ENCODE assay signal across 1 cellular context in genomic region chr22:19926028-19926427, GRCh38.
TF ChIP-seq lines count a peak whose summit lies in the region.

No MANE protein-coding gene starts in this region.

TF ChIP-seq in K562, 482 proteins besides CTCF, POLR2A, EP300 and RAD21 (continued from another document):
- TF ChIP-seq, protein P1, sequence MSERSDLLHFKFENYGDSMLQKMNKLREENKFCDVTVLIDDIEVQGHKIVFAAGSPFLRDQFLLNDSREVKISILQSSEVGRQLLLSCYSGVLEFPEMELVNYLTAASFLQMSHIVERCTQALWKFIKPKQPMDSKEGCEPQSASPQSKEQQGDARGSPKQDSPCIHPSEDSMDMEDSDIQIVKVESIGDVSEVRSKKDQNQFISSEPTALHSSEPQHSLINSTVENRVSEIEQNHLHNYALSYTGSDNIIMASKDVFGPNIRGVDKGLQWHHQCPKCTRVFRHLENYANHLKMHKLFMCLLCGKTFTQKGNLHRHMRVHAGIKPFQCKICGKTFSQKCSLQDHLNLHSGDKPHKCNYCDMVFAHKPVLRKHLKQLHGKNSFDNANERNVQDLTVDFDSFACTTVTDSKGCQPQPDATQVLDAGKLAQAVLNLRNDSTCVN (CRISPR knock-in tag; IDR thresholded peaks at IDR 0.05), result 0 out of 2 replicates have a peak, but pooled peaks have one; percentile 37
- peak; percentile 52; the same call in 1 of the 2 replicates for TF ChIP-seq EGR1 (conservative IDR thresholded peaks at IDR 0.05)
